32 cellular contexts compared by ENCODE assay signal in genomic region chr4:16329132-16329796, GRCh38.
A peak's percentile ranks its signal among the peaks of the same experiment; 100 is the strongest.
DNase-seq lines count a peak whose midpoint lies in the region; ATAC-seq and TF ChIP-seq lines count a peak whose summit lies in the region.
"Had no signal": no experiment of that assay in that cellular context is flagged by ENCODE, and none has a peak within 500 bp of the region (broad histone marks: within the 10 kb centered on the region; RNA-seq: fewer than 3 reads in every experiment).

No MANE protein-coding gene starts in this region.

- H3K4me1 Mint-ChIP-seq in nephron progenitor cell = peaks cover 15% of the 10 kb centered on the region
- H3K4me1 Mint-ChIP-seq: activated B cell treated with CpG ODN at 0.5 μM for 24 hours; B cell; CD4-positive, alpha-beta memory T cell; central memory CD8-positive, alpha-beta T cell; immature natural killer cell; memory B cell had no signal

- H3K27ac ChIP-seq in fibroblast of lung (ENCODE audit: insufficient read depth, low read length) (peak overlapping the region; percentile 10), tibial artery (no peak overlapping the region)
- H3K27ac ChIP-seq: A549, ascending aorta, esophagus squamous epithelium, left lung, neural progenitor cell, parathyroid adenoma, testis had no signal

- TF ChIP-seq CTCF in AG10803 (conservative IDR thresholded peaks at IDR 0.05; ENCODE audit: low read length) (no peak), fibroblast of lung (conservative IDR thresholded peaks at IDR 0.05 in 1 of 2, IDR thresholded peaks at IDR 0.05 in 1 of 2; ENCODE audit: low read depth in 1 of 2, low read length in 2 of 2) (no peak), nephron progenitor cell (IDR thresholded peaks at IDR 0.05) (no peak), tibial artery (IDR thresholded peaks at IDR 0.05) (no peak)

- no peaks in the 10 kb centered on the region for H3K9me3 Mint-ChIP-seq in nephron progenitor cell
- H3K9me3 Mint-ChIP-seq: activated B cell treated with CpG ODN at 0.5 μM for 24 hours; activated T-cell treated with anti-CD3 and anti-CD28 coated beads, Interleukin-2, amount 50 U/mL, for 24 hours; central memory CD8-positive, alpha-beta T cell; neural progenitor cell had no signal

- no peak overlapping the region for H2AFZ ChIP-seq in fibroblast of lung (ENCODE audit: low read length)
- H2AFZ ChIP-seq: neural progenitor cell, parathyroid adenoma had no signal

- H3K27ac Mint-ChIP-seq in nephron progenitor cell = peak overlapping the region; percentile 46
- H3K27ac Mint-ChIP-seq: activated B cell treated with CpG ODN at 0.5 μM for 24 hours; activated naive CD8-positive, alpha-beta T cell; activated T-cell treated with anti-CD3 and anti-CD28 coated beads, Interleukin-2, amount 50 U/mL, for 24 hours; B cell; CD4-positive, alpha-beta memory T cell; immature natural killer cell; memory B cell; neural progenitor cell had no signal

- no peak overlapping the region for H3K4me3 ChIP-seq in AG10803 (ENCODE audit: low read length)
- no peak overlapping the region for H3K4me3 ChIP-seq in fibroblast of lung (replicated peaks in 1 of 4; ENCODE audit: control extremely low read depth in 1 of 4, insufficient read depth in 1 of 4, low read depth in 3 of 4, low read length in 4 of 4)
- H3K4me3 ChIP-seq in tibial artery = no peak overlapping the region
- H3K4me3 ChIP-seq: A549, ascending aorta, esophagus squamous epithelium, left lung, neural progenitor cell, smooth muscle cell, testis had no signal

- no peaks in the 10 kb centered on the region for H3K36me3 Mint-ChIP-seq in nephron progenitor cell (ENCODE audit: low read depth)
- H3K36me3 Mint-ChIP-seq: activated naive CD8-positive, alpha-beta T cell; CD4-positive, alpha-beta memory T cell; immature natural killer cell; memory B cell; neural progenitor cell had no signal

- no peak for ATAC-seq in HG03378 (IDR thresholded peaks at IDR 0.05; ENCODE audit: unreplicated experiment)
- ATAC-seq: A549; left lung; stimulated activated naive CD8-positive, alpha-beta T cell treated with anti-CD3 and anti-CD28 coated beads, Interleukin-15, Interleukin-2, amounts not matched to agents 100 U/mL and 50 U/mL, for 24 hours had no signal

- intact Hi-C loops in tibial artery (cut with DNase I; ENCODE audit: low total_unique reads) = no loop called here

- H3K27me3 Mint-ChIP-seq in nephron progenitor cell (ENCODE audit: low read depth, poor library complexity) = peaks cover 5% of the 10 kb centered on the region

- H3K4me3 Mint-ChIP-seq in nephron progenitor cell = no peak overlapping the region
- H3K4me3 Mint-ChIP-seq: activated B cell treated with CpG ODN at 0.5 μM for 24 hours; activated naive CD8-positive, alpha-beta T cell; activated T-cell treated with anti-CD3 and anti-CD28 coated beads, Interleukin-2, amount 50 U/mL, for 24 hours; B cell; CD4-positive, alpha-beta memory T cell; central memory CD8-positive, alpha-beta T cell; immature natural killer cell; memory B cell; neural progenitor cell had no signal

- H3K79me2 ChIP-seq in fibroblast of lung (ENCODE audit: control insufficient read depth, insufficient read depth, low read length) = no peaks in the 10 kb centered on the region
- H3K79me2 ChIP-seq: parathyroid adenoma had no signal

- H3K9me3 ChIP-seq in fibroblast of lung (ENCODE audit: control insufficient read depth, insufficient read depth, low read depth, low read length) = no peaks in the 10 kb centered on the region
- H3K9me3 ChIP-seq in tibial artery = no peaks in the 10 kb centered on the region
- H3K9me3 ChIP-seq: A549, ascending aorta, esophagus squamous epithelium, left lung, testis had no signal

- H3K4me2 ChIP-seq in fibroblast of lung (ENCODE audit: extremely low read depth, insufficient read depth, low read length) = no peak overlapping the region
- H3K4me2 ChIP-seq: A549, neural progenitor cell, smooth muscle cell had no signal

- H3K36me3 ChIP-seq in fibroblast of lung (ENCODE audit: control insufficient read depth, insufficient read depth, low read length) (no peaks in the 10 kb centered on the region), tibial artery (no peaks in the 10 kb centered on the region)
- H3K36me3 ChIP-seq: ascending aorta, esophagus squamous epithelium, left lung, neural progenitor cell had no signal

- H3K27me3 ChIP-seq in fibroblast of lung (ENCODE audit: control insufficient read depth, insufficient read depth, low read length) = no peaks in the 10 kb centered on the region
- H3K27me3 ChIP-seq in tibial artery = no peaks in the 10 kb centered on the region
- H3K27me3 ChIP-seq: ascending aorta, esophagus squamous epithelium, left lung, neural progenitor cell, testis had no signal

- DNase-seq in AG10803 (ENCODE audit: low read depth) = peak; percentile 1
- peak; percentile 72 for DNase-seq in NCI-H226
- peak in 1 of 2 donors; percentile 73 for DNase-seq in fibroblast of lung (ENCODE audit: low read depth in 2 of 2)
- no peak for DNase-seq in nephron progenitor cell
- no peak for DNase-seq in tibial artery
- no peak for DNase-seq in stimulated activated CD4-positive, alpha-beta T cell treated with anti-CD3 and anti-CD28 coated beads, Interleukin-12 subunit alpha, Interleukin-12 subunit beta, amount 100 ng/mL, for 4 hours
- DNase-seq in dedifferentiated amniotic fluid mesenchymal stem cell (ENCODE audit: extremely low spot score) = no peak
- DNase-seq: activated B cell treated with CpG ODN at 0.5 μM for 24 hours; activated CD4-positive, alpha-beta T cell treated with anti-CD3 and anti-CD28 coated beads, Interleukin-2, amount 50 U/mL, for 1 hour; activated effector memory CD4-positive, alpha-beta T cell treated with anti-CD3 and anti-CD28 coated beads, Interleukin-2, amount 50 U/mL, for 16 hours; activated T-cell treated with anti-CD3 and anti-CD28 coated beads, Interleukin-2, amount 50 U/mL, for 24 hours; CD4-positive, alpha-beta memory T cell; esophagus squamous epithelium; H7; immature natural killer cell; left lung; NCI-H446; NCI-H82; SIG-M5; stimulated activated CD4-positive, alpha-beta T cell treated with anti-CD3 and anti-CD28 coated beads, Interleukin-1b, Interleukin-23, amount 100 ng/mL, for 48 hours; stimulated activated naive CD8-positive, alpha-beta T cell treated with anti-CD3 and anti-CD28 coated beads, Interleukin-15, Interleukin-2, amounts not matched to agents 100 U/mL and 50 U/mL, for 24 hours; testis had no signal

- peaks cover 2% of the 10 kb centered on the region for H3K4me1 ChIP-seq in fibroblast of lung (ENCODE audit: control insufficient read depth, extremely low read depth, insufficient read depth, low read length)
- no peaks in the 10 kb centered on the region for H3K4me1 ChIP-seq in tibial artery
- H3K4me1 ChIP-seq: A549, ascending aorta, esophagus squamous epithelium, left lung, neural progenitor cell, parathyroid adenoma, testis had no signal

- no peaks in the 10 kb centered on the region for H4K20me1 ChIP-seq in fibroblast of lung (ENCODE audit: control insufficient read depth, extremely low read depth, insufficient read depth, low read length)

- no peak overlapping the region for H3K9ac ChIP-seq in fibroblast of lung (ENCODE audit: insufficient read depth, low read length)
- H3K9ac ChIP-seq: neural progenitor cell, parathyroid adenoma had no signal

Comparison
In these comparisons a context has a peak if more than half of its experiments do, and no peak if none do; other contexts are left out.
1. DNase-seq: peak in AG10803 (single experiment) and NCI-H226 (single experiment); none in nephron progenitor cell (single experiment), tibial artery (0 of 2), stimulated activated CD4-positive, alpha-beta T cell treated with anti-CD3 and anti-CD28 coated beads, Interleukin-12 subunit alpha, Interleukin-12 subunit beta, amount 100 ng/mL, for 4 hours (single experiment) and dedifferentiated amniotic fluid mesenchymal stem cell (single experiment).